Comparison of ENCODE assay signal across 1 cellular context in the genomic region with DNA sequence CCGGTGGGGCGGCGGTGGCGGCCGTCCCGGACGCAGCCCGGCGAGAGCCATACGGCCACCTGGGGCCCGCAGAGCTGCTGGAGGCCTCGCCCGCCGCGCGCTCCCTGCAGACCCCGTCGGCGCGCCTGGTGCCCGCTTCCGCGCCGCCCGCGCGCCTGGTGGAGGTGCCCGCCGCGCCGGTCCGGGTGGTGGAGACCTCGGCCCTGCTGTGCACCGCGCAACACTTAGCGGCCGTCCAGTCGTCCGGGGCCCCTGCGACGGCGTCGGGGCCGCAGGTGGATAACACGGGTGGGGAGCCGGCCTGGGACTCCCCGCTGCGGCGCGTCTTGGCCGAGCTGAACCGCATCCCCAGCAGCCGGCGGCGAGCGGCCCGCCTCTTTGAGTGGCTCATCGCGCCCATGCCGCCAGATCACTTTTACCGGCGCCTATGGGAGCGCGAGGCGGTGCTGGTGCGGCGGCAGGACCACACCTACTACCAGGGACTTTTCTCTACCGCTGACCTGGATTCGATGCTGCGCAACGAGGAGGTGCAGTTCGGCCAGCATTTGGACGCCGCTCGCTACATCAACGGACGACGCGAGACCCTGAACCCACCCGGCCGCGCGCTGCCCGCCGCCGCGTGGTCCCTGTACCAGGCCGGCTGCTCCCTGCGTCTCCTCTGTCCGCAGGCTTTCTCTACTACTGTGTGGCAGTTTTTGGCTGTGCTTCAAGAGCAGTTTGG.
TF ChIP-seq lines count a peak whose summit lies in the region.

No MANE protein-coding gene starts in this region.

TF ChIP-seq in HepG2, 621 proteins besides CTCF, POLR2A, EP300 and RAD21 (continued from another document and continues in another):
- TF ChIP-seq NR2C2 (CRISPR knock-in tag; IDR thresholded peaks at IDR 0.05; ENCODE audit: borderline replicate concordance) (peak; percentile 14; the same call in 1 of the 2 replicates), SP2 (CRISPR knock-in tag; IDR thresholded peaks at IDR 0.05) (0 out of 2 replicates have a peak, but pooled peaks have one; percentile 36), KAT7 (CRISPR knock-in tag; IDR thresholded peaks at IDR 0.05; ENCODE audit: borderline replicate concordance) (0 out of 2 replicates have a peak, but pooled peaks have one; percentile 13), SAFB2 (CRISPR knock-in tag; IDR thresholded peaks at IDR 0.05; ENCODE audit: borderline replicate concordance, low read depth) (0 out of 2 replicates have a peak, but pooled peaks have one; percentile 20), ZC3H4 (CRISPR knock-in tag; IDR thresholded peaks at IDR 0.05; ENCODE audit: borderline replicate concordance) (no peak), ZNF207 (IDR thresholded peaks at IDR 0.05; ENCODE audit: borderline replicate concordance) (no peak), ZNF121 (CRISPR knock-in tag; IDR thresholded peaks at IDR 0.05) (no peak), ETV5 (CRISPR knock-in tag; IDR thresholded peaks at IDR 0.05; ENCODE audit: borderline replicate concordance) (no peak), ZNF160 (CRISPR knock-in tag; IDR thresholded peaks at IDR 0.05) (no peak; the same call in 1 of the 2 replicates), KLF13 (CRISPR knock-in tag; IDR thresholded peaks at IDR 0.05) (no peak), GATAD2A (CRISPR knock-in tag; IDR thresholded peaks at IDR 0.05) (no peak), ZNF335 (CRISPR knock-in tag; IDR thresholded peaks at IDR 0.05) (no peak), ZNF550 (CRISPR knock-in tag; IDR thresholded peaks at IDR 0.05; ENCODE audit: borderline replicate concordance) (no peak), ZSCAN25 (CRISPR knock-in tag; IDR thresholded peaks at IDR 0.05) (no peak), ZNF777 (CRISPR knock-in tag; IDR thresholded peaks at IDR 0.05) (peak; percentile 89), SMAD3 (CRISPR knock-in tag; IDR thresholded peaks at IDR 0.05) (no peak), RBFOX2 (IDR thresholded peaks at IDR 0.05; ENCODE audit: low read depth, low read length) (peak; percentile 70), RBAK (CRISPR knock-in tag; IDR thresholded peaks at IDR 0.05) (no peak), HMGA1 (CRISPR knock-in tag; conservative IDR thresholded peaks at IDR 0.05) (no peak), DR1 (CRISPR knock-in tag; IDR thresholded peaks at IDR 0.05) (0 out of 2 replicates have a peak, but pooled peaks have one; percentile 30), ZNF619 (CRISPR knock-in tag; IDR thresholded peaks at IDR 0.05) (0 out of 2 replicates have a peak, but pooled peaks have one; percentile 44), DMAP1 (CRISPR knock-in tag; IDR thresholded peaks at IDR 0.05) (0 out of 2 replicates have a peak, but pooled peaks have one; percentile 28), ZNF761 (CRISPR knock-in tag; conservative IDR thresholded peaks at IDR 0.05) (peak; percentile 11; the same call in 1 of the 2 replicates), ZNF292 (CRISPR knock-in tag; IDR thresholded peaks at IDR 0.05; ENCODE audit: borderline replicate concordance, low read depth) (peak; percentile 47; the same call in 1 of the 2 replicates), AHR (CRISPR knock-in tag; IDR thresholded peaks at IDR 0.05) (no peak; the same call in 1 of the 2 replicates), SUZ12 (IDR thresholded peaks at IDR 0.05; ENCODE audit: low read depth, low read length) (no peak), TOPORS (CRISPR knock-in tag; IDR thresholded peaks at IDR 0.05) (no peak), BRD4 (CRISPR knock-in tag; IDR thresholded peaks at IDR 0.05) (0 out of 2 replicates have a peak, but pooled peaks have one; percentile 32), ZNF598 (CRISPR knock-in tag; IDR thresholded peaks at IDR 0.05; ENCODE audit: borderline replicate concordance) (peak; percentile 39; the same call in 1 of the 2 replicates), ZNF737 (CRISPR knock-in tag; IDR thresholded peaks at IDR 0.05; ENCODE audit: borderline replicate concordance) (no peak), ZNF552 (CRISPR knock-in tag; IDR thresholded peaks at IDR 0.05; ENCODE audit: borderline replicate concordance) (peak; percentile 51; the same call in 1 of the 2 replicates), ZNF577 (CRISPR knock-in tag; IDR thresholded peaks at IDR 0.05; ENCODE audit: borderline replicate concordance, low read depth) (no peak), GATAD1 (CRISPR knock-in tag; IDR thresholded peaks at IDR 0.05) (0 out of 2 replicates have a peak, but pooled peaks have one; percentile 6), ZSCAN12 (CRISPR knock-in tag; IDR thresholded peaks at IDR 0.05) (peak; percentile 52; the same call in 1 of the 2 replicates), SSRP1 (CRISPR knock-in tag; IDR thresholded peaks at IDR 0.05) (no peak), ETV6 (CRISPR knock-in tag; conservative IDR thresholded peaks at IDR 0.05) (no peak), ATF7-NPFF (CRISPR knock-in tag; IDR thresholded peaks at IDR 0.05; ENCODE audit: low read depth) (no peak), RARG (CRISPR knock-in tag; IDR thresholded peaks at IDR 0.05; ENCODE audit: low read depth) (0 out of 2 replicates have a peak, but pooled peaks have one; percentile 21), ZNF776 (CRISPR knock-in tag; IDR thresholded peaks at IDR 0.05) (peak; percentile 40; the same call in 1 of the 2 replicates)
- TF ChIP-seq, protein P1, sequence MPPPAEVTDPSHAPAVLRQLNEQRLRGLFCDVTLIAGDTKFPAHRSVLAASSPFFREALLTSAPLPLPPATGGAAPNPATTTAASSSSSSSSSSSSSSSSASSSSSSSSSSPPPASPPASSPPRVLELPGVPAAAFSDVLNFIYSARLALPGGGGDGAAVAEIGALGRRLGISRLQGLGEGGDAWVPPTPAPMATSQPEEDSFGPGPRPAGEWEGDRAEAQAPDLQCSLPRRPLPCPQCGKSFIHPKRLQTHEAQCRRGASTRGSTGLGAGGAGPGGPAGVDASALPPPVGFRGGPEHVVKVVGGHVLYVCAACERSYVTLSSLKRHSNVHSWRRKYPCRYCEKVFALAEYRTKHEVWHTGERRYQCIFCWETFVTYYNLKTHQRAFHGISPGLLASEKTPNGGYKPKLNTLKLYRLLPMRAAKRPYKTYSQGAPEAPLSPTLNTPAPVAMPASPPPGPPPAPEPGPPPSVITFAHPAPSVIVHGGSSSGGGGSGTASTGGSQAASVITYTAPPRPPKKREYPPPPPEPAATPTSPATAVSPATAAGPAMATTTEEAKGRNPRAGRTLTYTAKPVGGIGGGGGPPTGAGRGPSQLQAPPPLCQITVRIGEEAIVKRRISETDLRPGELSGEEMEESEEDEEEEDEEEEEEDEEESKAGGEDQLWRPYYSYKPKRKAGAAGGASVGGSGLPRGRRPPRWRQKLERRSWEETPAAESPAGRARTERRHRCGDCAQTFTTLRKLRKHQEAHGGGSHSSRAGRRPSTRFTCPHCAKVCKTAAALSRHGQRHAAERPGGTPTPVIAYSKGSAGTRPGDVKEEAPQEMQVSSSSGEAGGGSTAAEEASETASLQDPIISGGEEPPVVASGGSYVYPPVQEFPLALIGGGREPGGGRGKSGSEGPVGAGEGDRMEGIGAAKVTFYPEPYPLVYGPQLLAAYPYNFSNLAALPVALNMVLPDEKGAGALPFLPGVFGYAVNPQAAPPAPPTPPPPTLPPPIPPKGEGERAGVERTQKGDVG (CRISPR knock-in tag; IDR thresholded peaks at IDR 0.05; ENCODE audit: borderline replicate concordance), result peak; percentile 29; the same call in 1 of the 2 replicates
- TF ChIP-seq, protein P2, sequence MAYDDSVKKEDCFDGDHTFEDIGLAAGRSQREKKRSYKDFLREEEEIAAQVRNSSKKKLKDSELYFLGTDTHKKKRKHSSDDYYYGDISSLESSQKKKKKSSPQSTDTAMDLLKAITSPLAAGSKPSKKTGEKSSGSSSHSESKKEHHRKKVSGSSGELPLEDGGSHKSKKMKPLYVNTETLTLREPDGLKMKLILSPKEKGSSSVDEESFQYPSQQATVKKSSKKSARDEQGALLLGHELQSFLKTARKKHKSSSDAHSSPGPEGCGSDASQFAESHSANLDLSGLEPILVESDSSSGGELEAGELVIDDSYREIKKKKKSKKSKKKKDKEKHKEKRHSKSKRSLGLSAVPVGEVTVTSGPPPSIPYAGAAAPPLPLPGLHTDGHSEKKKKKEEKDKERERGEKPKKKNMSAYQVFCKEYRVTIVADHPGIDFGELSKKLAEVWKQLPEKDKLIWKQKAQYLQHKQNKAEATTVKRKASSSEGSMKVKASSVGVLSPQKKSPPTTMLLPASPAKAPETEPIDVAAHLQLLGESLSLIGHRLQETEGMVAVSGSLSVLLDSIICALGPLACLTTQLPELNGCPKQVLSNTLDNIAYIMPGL (CRISPR knock-in tag; IDR thresholded peaks at IDR 0.05; ENCODE audit: borderline replicate concordance in 1 of 2, low read depth in 1 of 2), result no peak
- TF ChIP-seq, protein P3, sequence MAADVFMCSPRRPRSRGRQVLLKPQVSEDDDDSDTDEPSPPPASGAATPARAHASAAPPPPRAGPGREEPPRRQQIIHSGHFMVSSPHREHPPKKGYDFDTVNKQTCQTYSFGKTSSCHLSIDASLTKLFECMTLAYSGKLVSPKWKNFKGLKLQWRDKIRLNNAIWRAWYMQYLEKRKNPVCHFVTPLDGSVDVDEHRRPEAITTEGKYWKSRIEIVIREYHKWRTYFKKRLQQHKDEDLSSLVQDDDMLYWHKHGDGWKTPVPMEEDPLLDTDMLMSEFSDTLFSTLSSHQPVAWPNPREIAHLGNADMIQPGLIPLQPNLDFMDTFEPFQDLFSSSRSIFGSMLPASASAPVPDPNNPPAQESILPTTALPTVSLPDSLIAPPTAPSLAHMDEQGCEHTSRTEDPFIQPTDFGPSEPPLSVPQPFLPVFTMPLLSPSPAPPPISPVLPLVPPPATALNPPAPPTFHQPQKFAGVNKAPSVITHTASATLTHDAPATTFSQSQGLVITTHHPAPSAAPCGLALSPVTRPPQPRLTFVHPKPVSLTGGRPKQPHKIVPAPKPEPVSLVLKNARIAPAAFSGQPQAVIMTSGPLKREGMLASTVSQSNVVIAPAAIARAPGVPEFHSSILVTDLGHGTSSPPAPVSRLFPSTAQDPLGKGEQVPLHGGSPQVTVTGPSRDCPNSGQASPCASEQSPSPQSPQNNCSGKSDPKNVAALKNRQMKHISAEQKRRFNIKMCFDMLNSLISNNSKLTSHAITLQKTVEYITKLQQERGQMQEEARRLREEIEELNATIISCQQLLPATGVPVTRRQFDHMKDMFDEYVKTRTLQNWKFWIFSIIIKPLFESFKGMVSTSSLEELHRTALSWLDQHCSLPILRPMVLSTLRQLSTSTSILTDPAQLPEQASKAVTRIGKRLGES (CRISPR knock-in tag; IDR thresholded peaks at IDR 0.05; ENCODE audit: borderline replicate concordance), result no peak
- TF ChIP-seq, protein P4, sequence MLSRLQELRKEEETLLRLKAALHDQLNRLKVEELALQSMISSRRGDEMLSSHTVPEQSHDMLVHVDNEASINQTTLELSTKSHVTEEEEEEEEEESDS (CRISPR knock-in tag; IDR thresholded peaks at IDR 0.05; ENCODE audit: borderline replicate concordance), result no peak
- TF ChIP-seq, protein P5, sequence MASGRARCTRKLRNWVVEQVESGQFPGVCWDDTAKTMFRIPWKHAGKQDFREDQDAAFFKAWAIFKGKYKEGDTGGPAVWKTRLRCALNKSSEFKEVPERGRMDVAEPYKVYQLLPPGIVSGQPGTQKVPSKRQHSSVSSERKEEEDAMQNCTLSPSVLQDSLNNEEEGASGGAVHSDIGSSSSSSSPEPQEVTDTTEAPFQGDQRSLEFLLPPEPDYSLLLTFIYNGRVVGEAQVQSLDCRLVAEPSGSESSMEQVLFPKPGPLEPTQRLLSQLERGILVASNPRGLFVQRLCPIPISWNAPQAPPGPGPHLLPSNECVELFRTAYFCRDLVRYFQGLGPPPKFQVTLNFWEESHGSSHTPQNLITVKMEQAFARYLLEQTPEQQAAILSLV (CRISPR knock-in tag; IDR thresholded peaks at IDR 0.05; ENCODE audit: borderline replicate concordance), result 0 out of 2 replicates have a peak, but pooled peaks have one; percentile 26
- TF ChIP-seq, protein P6, sequence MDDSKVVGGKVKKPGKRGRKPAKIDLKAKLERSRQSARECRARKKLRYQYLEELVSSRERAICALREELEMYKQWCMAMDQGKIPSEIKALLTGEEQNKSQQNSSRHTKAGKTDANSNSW (CRISPR knock-in tag; IDR thresholded peaks at IDR 0.05; ENCODE audit: borderline replicate concordance), result peak; percentile 44; the same call in 1 of the 2 replicates
- TF ChIP-seq, protein P7, sequence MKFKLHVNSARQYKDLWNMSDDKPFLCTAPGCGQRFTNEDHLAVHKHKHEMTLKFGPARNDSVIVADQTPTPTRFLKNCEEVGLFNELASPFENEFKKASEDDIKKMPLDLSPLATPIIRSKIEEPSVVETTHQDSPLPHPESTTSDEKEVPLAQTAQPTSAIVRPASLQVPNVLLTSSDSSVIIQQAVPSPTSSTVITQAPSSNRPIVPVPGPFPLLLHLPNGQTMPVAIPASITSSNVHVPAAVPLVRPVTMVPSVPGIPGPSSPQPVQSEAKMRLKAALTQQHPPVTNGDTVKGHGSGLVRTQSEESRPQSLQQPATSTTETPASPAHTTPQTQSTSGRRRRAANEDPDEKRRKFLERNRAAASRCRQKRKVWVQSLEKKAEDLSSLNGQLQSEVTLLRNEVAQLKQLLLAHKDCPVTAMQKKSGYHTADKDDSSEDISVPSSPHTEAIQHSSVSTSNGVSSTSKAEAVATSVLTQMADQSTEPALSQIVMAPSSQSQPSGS (CRISPR knock-in tag; IDR thresholded peaks at IDR 0.05), result peak; percentile 46; the same call in 1 of the 2 replicates
- TF ChIP-seq, protein P8, sequence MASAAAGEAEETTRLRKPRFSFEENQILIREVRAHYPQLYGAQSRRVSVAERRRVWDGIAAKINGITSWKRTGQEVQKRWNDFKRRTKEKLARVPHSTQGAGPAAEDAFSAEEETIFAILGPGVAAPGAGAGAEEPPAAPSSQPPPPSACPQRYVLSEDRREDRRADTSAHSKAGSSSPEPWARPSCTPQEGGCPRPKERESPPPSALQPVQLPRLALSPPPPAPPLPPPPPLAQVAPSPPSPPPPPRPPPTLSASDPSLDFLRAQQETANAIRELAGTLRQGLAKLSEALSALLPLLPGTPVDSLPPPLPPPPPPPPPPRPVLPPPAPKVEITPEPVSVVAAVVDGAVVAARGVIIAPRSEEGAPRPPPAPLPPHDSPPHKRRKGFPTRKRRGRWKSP (CRISPR knock-in tag; IDR thresholded peaks at IDR 0.05), result peak; percentile 35; the same call in 1 of the 2 replicates
- TF ChIP-seq, protein P9, sequence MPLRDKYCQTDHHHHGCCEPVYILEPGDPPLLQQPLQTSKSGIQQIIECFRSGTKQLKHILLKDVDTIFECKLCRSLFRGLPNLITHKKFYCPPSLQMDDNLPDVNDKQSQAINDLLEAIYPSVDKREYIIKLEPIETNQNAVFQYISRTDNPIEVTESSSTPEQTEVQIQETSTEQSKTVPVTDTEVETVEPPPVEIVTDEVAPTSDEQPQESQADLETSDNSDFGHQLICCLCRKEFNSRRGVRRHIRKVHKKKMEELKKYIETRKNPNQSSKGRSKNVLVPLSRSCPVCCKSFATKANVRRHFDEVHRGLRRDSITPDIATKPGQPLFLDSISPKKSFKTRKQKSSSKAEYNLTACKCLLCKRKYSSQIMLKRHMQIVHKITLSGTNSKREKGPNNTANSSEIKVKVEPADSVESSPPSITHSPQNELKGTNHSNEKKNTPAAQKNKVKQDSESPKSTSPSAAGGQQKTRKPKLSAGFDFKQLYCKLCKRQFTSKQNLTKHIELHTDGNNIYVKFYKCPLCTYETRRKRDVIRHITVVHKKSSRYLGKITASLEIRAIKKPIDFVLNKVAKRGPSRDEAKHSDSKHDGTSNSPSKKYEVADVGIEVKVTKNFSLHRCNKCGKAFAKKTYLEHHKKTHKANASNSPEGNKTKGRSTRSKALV (CRISPR knock-in tag; IDR thresholded peaks at IDR 0.05), result peak; percentile 70; the same call in 1 of the 2 replicates
